24 cellular contexts compared by ENCODE assay signal in genomic region chr11:47358731-47359051, GRCh38. TPM values are rescaled to one million over a fixed set of nuclear protein-coding genes. Genes with fewer than 3 reads are reported as not detected.
DNase-seq lines count a peak whose midpoint lies in the region; ATAC-seq and TF ChIP-seq lines count a peak whose summit lies in the region.
"Had no signal": no experiment of that assay in that cellular context is flagged by ENCODE, and none has a peak within 500 bp of the region (broad histone marks: within the 10 kb centered on the region; RNA-seq: fewer than 3 reads in every experiment).

No MANE protein-coding gene starts in this region.

- no peak overlapping the region for H3K4ac ChIP-seq in mesenchymal stem cell (ENCODE audit: low read depth in 1 of 2, low read length in 2 of 2)

- H3K79me1 ChIP-seq in mesenchymal stem cell (replicated peaks; ENCODE audit: low read length, poor library complexity, severe bottlenecking), result no peaks in the 10 kb centered on the region

- intact Hi-C loops in activated CD8-positive, alpha-beta T cell treated with anti-CD3 and anti-CD28 coated beads for 36 hours (cut with micrococcal nuclease), result no loop called here

- no peaks in the 10 kb centered on the region for H3K27me3 Mint-ChIP-seq in activated CD8-positive, alpha-beta T cell treated with anti-CD3 and anti-CD28 coated beads, Interleukin-2, amount 10 ng/mL, durations not matched to agents 7 days and 5 days (ENCODE audit: low read depth)
- H3K27me3 Mint-ChIP-seq in activated CD8-positive, alpha-beta T cell treated with anti-CD3 and anti-CD28 coated beads for 36 hours, result no peaks in the 10 kb centered on the region

- CTCF ChIA-PET in activated CD8-positive, alpha-beta T cell treated with anti-CD3 and anti-CD28 coated beads, Interleukin-2, amount 10 ng/mL, durations not matched to agents 7 days and 5 days (lab: Charles Lee), result interaction anchor here (3.1 kb wide), 1 partner anchor 15 kb away, joined by 24 read pairs; no protein-coding TSS in a partner anchor
- CTCF ChIA-PET in activated CD8-positive, alpha-beta T cell treated with anti-CD3 and anti-CD28 coated beads for 36 hours (lab: Charles Lee), result interaction anchor here (2.6 kb wide), 1 partner anchor 14 kb away, joined by 21 read pairs; no protein-coding TSS in a partner anchor

- H3K27ac ChIP-seq in KOPT-K1 (ENCODE audit: low read depth, low read length, poor library complexity, severe bottlenecking) (peak overlapping the region; percentile 82), mesenchymal stem cell (ENCODE audit: low read length, poor library complexity, severe bottlenecking) (no peak overlapping the region), osteoblast (ENCODE audit: low read depth, low read length) (no peak overlapping the region)
- H3K27ac ChIP-seq: 22Rv1, C4-2B, KMS-11, SJSA1 had no signal

- H4K20me1 ChIP-seq in osteoblast (ENCODE audit: insufficient read depth, low read length), result no peaks in the 10 kb centered on the region

- 92% methylated on average over 14 of the region's 14 CpGs for WGBS in mesenchymal stem cell

- H3K4me3 Mint-ChIP-seq in activated CD8-positive, alpha-beta T cell treated with anti-CD3 and anti-CD28 coated beads, Interleukin-2, amount 10 ng/mL, durations not matched to agents 7 days and 5 days, result no peak overlapping the region
- H3K4me3 Mint-ChIP-seq in activated CD8-positive, alpha-beta T cell treated with anti-CD3 and anti-CD28 coated beads for 36 hours, result no peak overlapping the region
- H3K4me3 Mint-ChIP-seq: GM23338 had no signal

- H2BK5ac ChIP-seq in mesenchymal stem cell (ENCODE audit: low read depth, low read length, poor library complexity, severe bottlenecking), result no peak overlapping the region

- H3K36me3 Mint-ChIP-seq in activated CD8-positive, alpha-beta T cell treated with anti-CD3 and anti-CD28 coated beads, Interleukin-2, amount 10 ng/mL, durations not matched to agents 7 days and 5 days (ENCODE audit: low read depth), result no peaks in the 10 kb centered on the region
- H3K36me3 Mint-ChIP-seq in activated CD8-positive, alpha-beta T cell treated with anti-CD3 and anti-CD28 coated beads for 36 hours (ENCODE audit: low read depth), result no peaks in the 10 kb centered on the region

- DNase-seq in activated CD8-positive, alpha-beta T cell treated with anti-CD3 and anti-CD28 coated beads, Interleukin-2, amount 10 ng/mL, durations not matched to agents 7 days and 5 days, result no peak
- no peak for DNase-seq in activated CD8-positive, alpha-beta T cell treated with anti-CD3 and anti-CD28 coated beads for 36 hours
- DNase-seq in mesenchymal stem cell (no peak), osteoblast (ENCODE audit: insufficient read length, low spot score, missing footprints) (no peak)
- DNase-seq in stimulated activated CD4-positive, alpha-beta T cell treated with anti-CD3 and anti-CD28 coated beads, Interleukin-1b, Interleukin-23, amount 100 ng/mL, for 48 hours, result no peak
- DNase-seq: ACHN, GDM1, NCI-H1694, NCI-H2081, NCI-H2171, NCI-H524 treated with DMSO at 0.1 percent for 48 hours, NCI-H82, OCI-M1 had no signal

- peak overlapping the region; percentile 57 for H4K91ac ChIP-seq in mesenchymal stem cell (ENCODE audit: low read length)

- H3K36me3 ChIP-seq in KOPT-K1 (ENCODE audit: insufficient read depth, low read length) (no peaks in the 10 kb centered on the region), mesenchymal stem cell (ENCODE audit: control insufficient read depth in 1 of 2, insufficient read depth in 2 of 2, low read depth in 1 of 2, low read length in 2 of 2) (no peaks in the 10 kb centered on the region), osteoblast (ENCODE audit: insufficient read depth, low read length) (no peaks in the 10 kb centered on the region)
- H3K36me3 ChIP-seq: SJSA1 had no signal

- H4K8ac ChIP-seq in mesenchymal stem cell (ENCODE audit: low read length), result no peak overlapping the region

- H3K4me1 ChIP-seq in mesenchymal stem cell (ENCODE audit: control insufficient read depth, insufficient read depth, low read depth, low read length), result peaks cover 7% of the 10 kb centered on the region
- no peaks in the 10 kb centered on the region for H3K4me1 ChIP-seq in osteoblast (ENCODE audit: insufficient read depth, low read length)

- H3K14ac ChIP-seq in mesenchymal stem cell (ENCODE audit: low read length in 2 of 2), result no peak overlapping the region

- no peaks in the 10 kb centered on the region for H3K9me3 Mint-ChIP-seq in activated CD8-positive, alpha-beta T cell treated with anti-CD3 and anti-CD28 coated beads, Interleukin-2, amount 10 ng/mL, durations not matched to agents 7 days and 5 days (ENCODE audit: insufficient read depth)
- no peaks in the 10 kb centered on the region for H3K9me3 Mint-ChIP-seq in activated CD8-positive, alpha-beta T cell treated with anti-CD3 and anti-CD28 coated beads for 36 hours
- H3K9me3 Mint-ChIP-seq: GM23338 had no signal

- H3K23ac ChIP-seq in mesenchymal stem cell (ENCODE audit: low read length in 2 of 2), result no peak overlapping the region

- no peak overlapping the region for H2AK5ac ChIP-seq in mesenchymal stem cell (ENCODE audit: low read length, severe bottlenecking)

- POLR2A ChIA-PET in activated CD8-positive, alpha-beta T cell treated with anti-CD3 and anti-CD28 coated beads, Interleukin-2, amount 10 ng/mL, durations not matched to agents 7 days and 5 days (lab: Charles Lee), result no interaction called here
- POLR2A ChIA-PET in activated CD8-positive, alpha-beta T cell treated with anti-CD3 and anti-CD28 coated beads for 36 hours (lab: Charles Lee), result interaction anchor here (1.1 kb wide), 1 partner anchor 122 kb away, joined by 3 read pairs; no protein-coding TSS in a partner anchor

- H3K27ac Mint-ChIP-seq in activated CD8-positive, alpha-beta T cell treated with anti-CD3 and anti-CD28 coated beads, Interleukin-2, amount 10 ng/mL, durations not matched to agents 7 days and 5 days, result peak overlapping the region; percentile 54
- H3K27ac Mint-ChIP-seq in activated CD8-positive, alpha-beta T cell treated with anti-CD3 and anti-CD28 coated beads for 36 hours, result no peak overlapping the region
- H3K27ac Mint-ChIP-seq: GM23338 had no signal

- H3K9me3 ChIP-seq in KOPT-K1 (ENCODE audit: insufficient read depth, low read length, poor library complexity, severe bottlenecking), result peaks cover 9% of the 10 kb centered on the region
- H3K9me3 ChIP-seq in mesenchymal stem cell (ENCODE audit: control insufficient read depth, low read length), result no peaks in the 10 kb centered on the region
- H3K9me3 ChIP-seq in osteoblast (ENCODE audit: low read depth, low read length), result no peaks in the 10 kb centered on the region
- H3K9me3 ChIP-seq: SJSA1 had no signal

- no peak overlapping the region for H2BK12ac ChIP-seq in mesenchymal stem cell (ENCODE audit: low read length in 2 of 2)

- no peak for TF ChIP-seq CTCF in activated CD8-positive, alpha-beta T cell treated with anti-CD3 and anti-CD28 coated beads for 36 hours (IDR thresholded peaks at IDR 0.05)
- TF ChIP-seq CTCF in osteoblast (IDR thresholded peaks at IDR 0.05; ENCODE audit: extremely low read depth, low read depth, low read length), result no peak

- ATAC-seq in activated CD8-positive, alpha-beta T cell treated with anti-CD3 and anti-CD28 coated beads, Interleukin-2, amount 10 ng/mL, durations not matched to agents 7 days and 5 days, result no peak
- no peak for ATAC-seq in activated CD8-positive, alpha-beta T cell treated with anti-CD3 and anti-CD28 coated beads for 36 hours
- ATAC-seq in HG03095 (IDR thresholded peaks at IDR 0.05; ENCODE audit: unreplicated experiment) (no peak), HG03159 (IDR thresholded peaks at IDR 0.05; ENCODE audit: unreplicated experiment) (no peak)
- ATAC-seq: GM23338, HCT116, Right ventricle myocardium inferior had no signal

- no peaks in the 10 kb centered on the region for H3K79me2 ChIP-seq in osteoblast (ENCODE audit: insufficient read depth, low read length)

- H3K4me1 Mint-ChIP-seq in activated CD8-positive, alpha-beta T cell treated with anti-CD3 and anti-CD28 coated beads, Interleukin-2, amount 10 ng/mL, durations not matched to agents 7 days and 5 days (ENCODE audit: low read depth), result peaks cover 15% of the 10 kb centered on the region
- H3K4me1 Mint-ChIP-seq in activated CD8-positive, alpha-beta T cell treated with anti-CD3 and anti-CD28 coated beads for 36 hours (ENCODE audit: low read depth), result peaks cover 12% of the 10 kb centered on the region

- no peak overlapping the region for H3K18ac ChIP-seq in mesenchymal stem cell (ENCODE audit: low read depth in 1 of 2, low read length in 2 of 2)

- H2BK120ac ChIP-seq in mesenchymal stem cell (ENCODE audit: low read depth, low read length), result no peak overlapping the region

- H3K4me3 ChIP-seq in mesenchymal stem cell (ENCODE audit: insufficient read depth in 1 of 2, low read depth in 1 of 2, low read length in 2 of 2), result no peak overlapping the region
- no peak overlapping the region for H3K4me3 ChIP-seq in osteoblast (ENCODE audit: insufficient read depth, low read length)
- H3K4me3 ChIP-seq: GM23338, SJSA1 had no signal

- H3K27me3 ChIP-seq in mesenchymal stem cell (ENCODE audit: control insufficient read depth in 1 of 2, insufficient read depth in 1 of 2, low read length in 2 of 2) (no peaks in the 10 kb centered on the region), osteoblast (ENCODE audit: insufficient read depth, low read length) (no peaks in the 10 kb centered on the region)
- H3K27me3 ChIP-seq: SJSA1 had no signal

- H2BK15ac ChIP-seq in mesenchymal stem cell (ENCODE audit: low read depth, poor library complexity, severe bottlenecking), result no peak overlapping the region

- no peak overlapping the region for H2AFZ ChIP-seq in mesenchymal stem cell (ENCODE audit: low read depth, low read length)
- no peak overlapping the region for H2AFZ ChIP-seq in osteoblast (ENCODE audit: low read length)
- H2AFZ ChIP-seq: GM23338 had no signal

- no peak overlapping the region for H3K9ac ChIP-seq in mesenchymal stem cell (ENCODE audit: low read length)
- H3K9ac ChIP-seq: KMS-11 had no signal

- H3K4me2 ChIP-seq in mesenchymal stem cell (ENCODE audit: low read length, poor library complexity, severe bottlenecking), result no peak overlapping the region
- no peak overlapping the region for H3K4me2 ChIP-seq in osteoblast (ENCODE audit: insufficient read depth, low read length)
- H3K4me2 ChIP-seq: GM23338, KMS-11 had no signal

RNA-seq across cellular contexts. Expression of gene MYBPC3, which starts 6.2 kb away (rescaled TPM):
- total RNA-seq in activated CD8-positive, alpha-beta T cell treated with anti-CD3 and anti-CD28 coated beads, Interleukin-2, amount 10 ng/mL, durations not matched to agents 7 days and 5 days, result not detected
- total RNA-seq in activated CD8-positive, alpha-beta T cell treated with anti-CD3 and anti-CD28 coated beads for 36 hours, result not detected
- polyA plus RNA-seq in mesenchymal stem cell (2013, experiment 1 of 2), result not detected
- polyA plus RNA-seq in mesenchymal stem cell (2013, experiment 2 of 2), result not detected
- not detected in 2 replicates for total RNA-seq in osteoblast
- total RNA-seq: GM23338, M059J, SJSA1 had no signal
- polyA plus RNA-seq: GM23338 had no signal

RNA-seq across cellular contexts. Expression of gene SPI1, which starts 19.7 kb away (rescaled TPM):
- not detected for total RNA-seq in activated CD8-positive, alpha-beta T cell treated with anti-CD3 and anti-CD28 coated beads, Interleukin-2, amount 10 ng/mL, durations not matched to agents 7 days and 5 days
- under 1 TPM in 1 of 2 experiments, not detected in 1; 0.25 TPM for total RNA-seq in activated CD8-positive, alpha-beta T cell treated with anti-CD3 and anti-CD28 coated beads for 36 hours
- not detected for polyA plus RNA-seq in mesenchymal stem cell (2013, experiment 1 of 2)
- not detected for polyA plus RNA-seq in mesenchymal stem cell (2013, experiment 2 of 2)
- total RNA-seq in osteoblast, result not detected in 2 replicates
- total RNA-seq: GM23338, M059J, SJSA1 had no signal

RNA-seq across cellular contexts. Expression of gene SLC39A13, which starts 49.7 kb away (rescaled TPM):
- total RNA-seq in activated CD8-positive, alpha-beta T cell treated with anti-CD3 and anti-CD28 coated beads, Interleukin-2, amount 10 ng/mL, durations not matched to agents 7 days and 5 days, result 10 to 100 TPM; 19.2 to 20.0 TPM
- 10 to 100 TPM; 10.0 to 10.5 TPM for total RNA-seq in activated CD8-positive, alpha-beta T cell treated with anti-CD3 and anti-CD28 coated beads for 36 hours
- polyA plus RNA-seq in mesenchymal stem cell (2013, experiment 1 of 2), result 89.2 TPM
- polyA plus RNA-seq in mesenchymal stem cell (2013, experiment 2 of 2), result 88.7 TPM
- 52.5 and 78.9 TPM in 2 replicates for total RNA-seq in osteoblast
